Comparison of ENCODE assay signal across 28 cellular contexts in genomic region chr1:177257596-177257995, GRCh38.
DNase-seq lines count a peak whose midpoint lies in the region; ATAC-seq, FAIRE-seq and TF ChIP-seq lines count a peak whose summit lies in the region.
"Had no signal": no experiment of that assay in that cellular context is flagged by ENCODE, and none has a peak within 500 bp of the region (broad histone marks: within the 10 kb centered on the region; RNA-seq: fewer than 3 reads in every experiment).

No MANE protein-coding gene starts in this region.

- H3K4me1 Mint-ChIP-seq in nephron (peaks cover 22% of the 10 kb centered on the region), endodermal cell (peaks cover 8% of the 10 kb centered on the region)
- H3K4me1 Mint-ChIP-seq: CD14-positive monocyte; CD8-positive, alpha-beta memory T cell had no signal

- H3K9me3 ChIP-seq in HEK293 (ENCODE audit: control insufficient read depth, insufficient read depth, low read depth, low read length) (no peaks in the 10 kb centered on the region), hepatocyte (ENCODE audit: low read depth) (no peaks in the 10 kb centered on the region), small intestine (ENCODE audit: control insufficient read depth, low read depth) (no peaks in the 10 kb centered on the region), stomach (no peaks in the 10 kb centered on the region), endodermal cell (ENCODE audit: control insufficient read depth, low read length) (no peaks in the 10 kb centered on the region)
- H3K9me3 ChIP-seq: A549, BE2C had no signal

- POLR2A ChIA-PET in HEK293 (lab: Yijun Ruan, JAX) = interaction anchor here (0.5 kb wide), 1 partner anchor 28 kb away, joined by 5 read pairs; no protein-coding TSS in a partner anchor

- H3K9me2 ChIP-seq in hepatocyte (replicated peaks; ENCODE audit: insufficient read depth) = no peaks in the 10 kb centered on the region

- no peak overlapping the region for H3K4me2 ChIP-seq in hepatocyte
- H3K4me2 ChIP-seq: A549, GM23338 had no signal

- no peak overlapping the region for H3K27ac Mint-ChIP-seq in nephron
- H3K27ac Mint-ChIP-seq in endodermal cell = no peak overlapping the region
- H3K27ac Mint-ChIP-seq: CD14-positive monocyte; CD4-positive, alpha-beta T cell; CD8-positive, alpha-beta memory T cell; GM23338; H9; HFFc6 had no signal

- H3K27ac ChIP-seq in HEK293 (ENCODE audit: extremely low read depth, low read depth, low read length) (peak overlapping the region; percentile 85; the same call in 1 of the 2 replicates), hepatocyte (no peak overlapping the region), small intestine (ENCODE audit: low read depth in 1 of 2, low read length in 1 of 2) (no peak overlapping the region), stomach (no peak overlapping the region), endodermal cell (ENCODE audit: low read depth, low read length) (no peak overlapping the region)
- H3K27ac ChIP-seq: BLaER1 treated with 17β-estradiol and CSF1 and Interleukin-3, amounts not matched to agents 10 nM and 100 nM had no signal

- no peak overlapping the region for H3K9ac ChIP-seq in endodermal cell (ENCODE audit: extremely low read depth, low read length, poor library complexity, severe bottlenecking)
- H3K9ac ChIP-seq: BLaER1 treated with 17β-estradiol and CSF1 and Interleukin-3, amounts not matched to agents 10 nM and 100 nM had no signal

- CTCF ChIA-PET in HEK293 (lab: Yijun Ruan, JAX) = interaction anchor here (0.8 to 1.4 kb wide), 3 partner anchors 77 to 366 kb away, joined by 3 to 4 read pairs (median 3); no protein-coding TSS in a partner anchor

- no peak overlapping the region for H2AFZ ChIP-seq in hepatocyte

- H3K4me3 Mint-ChIP-seq in nephron (peak overlapping the region; percentile 0 to 73 (median 40)), endodermal cell (no peak overlapping the region)
- H3K4me3 Mint-ChIP-seq: CD14-positive monocyte; CD4-positive, alpha-beta T cell; CD8-positive, alpha-beta memory T cell; GM23338; H9; HFFc6 had no signal

- H3K79me2 ChIP-seq in hepatocyte = no peaks in the 10 kb centered on the region

- no peak for ATAC-seq in HG03457 (IDR thresholded peaks at IDR 0.05; ENCODE audit: unreplicated experiment)
- no peak for ATAC-seq in HG03108 (IDR thresholded peaks at IDR 0.05; ENCODE audit: unreplicated experiment)
- ATAC-seq: GM12878, HCT116 had no signal

- no peaks in the 10 kb centered on the region for H3K36me3 ChIP-seq in HEK293 (ENCODE audit: control insufficient read depth in 2 of 2, insufficient read depth in 1 of 2, low read length in 2 of 2)
- no peaks in the 10 kb centered on the region for H3K36me3 ChIP-seq in hepatocyte (replicated peaks; ENCODE audit: insufficient read depth, low read depth)
- H3K36me3 ChIP-seq in small intestine (ENCODE audit: control insufficient read depth in 2 of 2, insufficient read depth in 2 of 2, low read length in 2 of 2) = no peaks in the 10 kb centered on the region
- H3K36me3 ChIP-seq in stomach = no peaks in the 10 kb centered on the region
- no peaks in the 10 kb centered on the region for H3K36me3 ChIP-seq in endodermal cell (ENCODE audit: control insufficient read depth, insufficient read depth, low read length)
- H3K36me3 ChIP-seq: BE2C; BLaER1 treated with 17β-estradiol and CSF1 and Interleukin-3, amounts not matched to agents 10 nM and 100 nM had no signal

- intact Hi-C loops in stomach (cut with DNase I; ENCODE audit: low total_unique reads) = no loop called here

- H4K20me1 ChIP-seq in hepatocyte (ENCODE audit: insufficient read depth, poor library complexity, severe bottlenecking) = no peaks in the 10 kb centered on the region
- H4K20me1 ChIP-seq: BLaER1 treated with 17β-estradiol and CSF1 and Interleukin-3, amounts not matched to agents 10 nM and 100 nM had no signal

- 55% methylated on average over 4 of the region's 4 CpGs for WGBS in hepatocyte (ENCODE audit: low lambda C conversion rate, missing lambda C conversion rate)
- WGBS in small intestine, 3 donors = 16 to 56% (median 29%) methylated on average over 4 of the region's 4 CpGs
- 43 to 66% (median 55%) methylated on average over 4 of the region's 4 CpGs for WGBS in stomach, 5 donors
- WGBS in endodermal cell (ENCODE audit: insufficient coverage in 1 of 2, insufficient read length in 1 of 2), 2 experiments = 86 to 92% methylated on average over 3 to 4 of the region's 4 CpGs

- TF ChIP-seq CTCF in HEK293 (tag by site-specific recombination; IDR thresholded peaks at IDR 0.05) = 0 out of 2 replicates have a peak, but pooled peaks have one; percentile 26
- TF ChIP-seq CTCF in hepatocyte (IDR thresholded peaks at IDR 0.05; ENCODE audit: poor library complexity) = no peak
- no peak for TF ChIP-seq CTCF in nephron (IDR thresholded peaks at IDR 0.05; ENCODE audit: unreplicated experiment in 3 of 3)
- TF ChIP-seq CTCF in stomach (IDR thresholded peaks at IDR 0.05) = no peak
- no peak for TF ChIP-seq CTCF in endodermal cell (conservative IDR thresholded peaks at IDR 0.05)

- H3K36me3 Mint-ChIP-seq in nephron (ENCODE audit: low read depth) (no peaks in the 10 kb centered on the region), endodermal cell (ENCODE audit: low read depth) (no peaks in the 10 kb centered on the region)
- H3K36me3 Mint-ChIP-seq: CD14-positive monocyte; CD8-positive, alpha-beta memory T cell had no signal

- H3K4me1 ChIP-seq in HEK293 (ENCODE audit: control insufficient read depth, insufficient read depth, low read length) (peaks cover 19% of the 10 kb centered on the region), hepatocyte (ENCODE audit: insufficient read depth) (no peaks in the 10 kb centered on the region), small intestine (ENCODE audit: control insufficient read depth in 2 of 2, insufficient read depth in 1 of 2, low read depth in 1 of 2, low read length in 1 of 2) (peaks cover 4 to 6% of the 10 kb centered on the region in 2 donors), stomach (peaks cover 0 to 15% (median 8%) of the 10 kb centered on the region in 4 donors), endodermal cell (ENCODE audit: control insufficient read depth, insufficient read depth, low read length) (no peaks in the 10 kb centered on the region)
- H3K4me1 ChIP-seq: BE2C had no signal

- no peaks in the 10 kb centered on the region for H3K27me3 Mint-ChIP-seq in nephron (ENCODE audit: low read depth)
- peaks cover 39% of the 10 kb centered on the region for H3K27me3 Mint-ChIP-seq in endodermal cell (ENCODE audit: insufficient read depth)
- H3K27me3 Mint-ChIP-seq: CD8-positive, alpha-beta memory T cell had no signal

- TF ChIP-seq EP300 in stomach (IDR thresholded peaks at IDR 0.05) = no peak

- H3K27me3 ChIP-seq in hepatocyte = no peaks in the 10 kb centered on the region
- H3K27me3 ChIP-seq in small intestine (ENCODE audit: control insufficient read depth in 2 of 2, insufficient read depth in 2 of 2, low read length in 2 of 2) = no peaks in the 10 kb centered on the region
- H3K27me3 ChIP-seq in stomach = no peaks in the 10 kb centered on the region
- peaks cover 71% of the 10 kb centered on the region for H3K27me3 ChIP-seq in endodermal cell (ENCODE audit: control insufficient read depth, insufficient read depth, low read length, poor library complexity, severe bottlenecking)
- H3K27me3 ChIP-seq: BE2C; BLaER1 treated with 17β-estradiol and CSF1 and Interleukin-3, amounts not matched to agents 10 nM and 100 nM had no signal

- no peak overlapping the region for H3K4me3 ChIP-seq in HEK293 (ENCODE audit: low read depth, low read length)
- no peak overlapping the region for H3K4me3 ChIP-seq in hepatocyte
- no peak overlapping the region for H3K4me3 ChIP-seq in small intestine (ENCODE audit: low read depth in 1 of 2, low read length in 2 of 2)
- H3K4me3 ChIP-seq in stomach = no peak overlapping the region
- H3K4me3 ChIP-seq in endodermal cell (ENCODE audit: low read length) = no peak overlapping the region
- H3K4me3 ChIP-seq: A549; BLaER1 treated with 17β-estradiol and CSF1 and Interleukin-3, amounts not matched to agents 10 nM and 100 nM; GM12878; GM23338 had no signal

- no peak for TF ChIP-seq POLR2A in stomach (IDR thresholded peaks at IDR 0.05)

- FAIRE-seq in small intestine (lab: Jason Lieb, UNC) = no peak
- FAIRE-seq: A549, D721Med, GM12878, GM19239 had no signal

- H3K9me3 Mint-ChIP-seq in nephron (no peaks in the 10 kb centered on the region), endodermal cell (no peaks in the 10 kb centered on the region)
- H3K9me3 Mint-ChIP-seq: CD4-positive, alpha-beta T cell; GM23338; H9 had no signal

- DNase-seq in hepatocyte (ENCODE audit: low spot score) (peak; percentile 22), small intestine (peak; percentile 92), stomach (no peak), endodermal cell (no peak)
- DNase-seq: 8988T; ACHN; AML-193; BE2C; CD4-positive, alpha-beta T cell; CD8-positive, alpha-beta memory T cell; DMS 273 treated with DMSO at 0.1 percent for 48 hours; DMS79; EL; GDM1; H9; HFFc6 had no signal

TF ChIP-seq in HEK293, 187 proteins besides CTCF, POLR2A, EP300 and RAD21:
- TF ChIP-seq ZNF335 (tag by site-specific recombination; conservative IDR thresholded peaks at IDR 0.05) = peak; percentile 36
- TF ChIP-seq ZNF792 (tag by site-specific recombination; IDR thresholded peaks at IDR 0.05) = no peak
TF ChIP-seq in HEK293: peak in this region for 1.

Comparison
In these comparisons a context has a peak if more than half of its experiments do, and no peak if none do; other contexts are left out.
1. DNase-seq: peak in hepatocyte (single experiment) and small intestine (single experiment); none in stomach (single experiment) and endodermal cell (single experiment).